In genomic region chr19:46014534-46014933, GRCh38 we compare ENCODE assay signal across 11 cellular contexts. TPM values are rescaled to one million over a fixed set of nuclear protein-coding genes. Genes with fewer than 3 reads are reported as not detected.
DNase-seq lines count a peak whose midpoint lies in the region; ATAC-seq, FAIRE-seq and TF ChIP-seq lines count a peak whose summit lies in the region.
"Had no signal": no experiment of that assay in that cellular context is flagged by ENCODE, and none has a peak within 500 bp of the region (broad histone marks: within the 10 kb centered on the region; RNA-seq: fewer than 3 reads in every experiment).

No MANE protein-coding gene starts in this region.

- H3K4me1 ChIP-seq in A549 (peaks cover 20% of the 10 kb centered on the region), duodenal mucosa (ENCODE audit: control insufficient read depth in 1 of 2, insufficient read depth in 2 of 2, low read length in 2 of 2) (peaks cover 13 to 17% of the 10 kb centered on the region in 2 donors)

- no peak for TF ChIP-seq EP300 in A549 (IDR thresholded peaks at IDR 0.05)

- peak overlapping the region; percentile 97 for H3K4me2 ChIP-seq in A549

- peaks cover 11 to 34% (median 19%) of the 10 kb centered on the region in 4 donors for H3K4me1 Mint-ChIP-seq in naive thymus-derived CD8-positive, alpha-beta T cell

- H3K9me3 ChIP-seq in A549 (no peaks in the 10 kb centered on the region), duodenal mucosa (ENCODE audit: control insufficient read depth in 1 of 2, low read length in 2 of 2) (no peaks in the 10 kb centered on the region)
- H3K9me3 ChIP-seq: MG63, ovary, SJSA1 had no signal

- POLR2A ChIA-PET in A549 (lab: Yijun Ruan, JAX), result interaction anchor here (1.1 to 1.2 kb wide), 3 partner anchors 19 to 112 kb away, joined by 3 to 4 read pairs (median 3); partner anchors contain the start of genes CCDC61 and MYPOP
- POLR2A ChIA-PET in naive thymus-derived CD8-positive, alpha-beta T cell (lab: Charles Lee), result no interaction called here

- TF ChIP-seq POLR2A in A549 (IDR thresholded peaks at IDR 0.05; ENCODE audit: low read length), result no peak

- H3K4me3 ChIP-seq in A549 (peak overlapping the region; percentile 59; the same call in 2 of the 3 replicates), duodenal mucosa (ENCODE audit: low read depth in 1 of 2, low read length in 2 of 2) (peak overlapping the region; percentile 31 to 38)
- H3K4me3 ChIP-seq: MG63, ovary, SJSA1 had no signal

- CTCF ChIA-PET in A549 (lab: Yijun Ruan, JAX), result interaction anchor here (0.7 to 23.2 kb wide), 6 partner anchors 9 to 197 kb away, joined by 3 to 1009 read pairs (median 6); no protein-coding TSS in a partner anchor

- peaks cover 5 to 12% (median 9%) of the 10 kb centered on the region in 5 donors for H3K27me3 Mint-ChIP-seq in naive thymus-derived CD8-positive, alpha-beta T cell

- H3K27ac ChIP-seq in A549 (peak overlapping the region in 1 of 2 experiments; percentile 76; a peak in 3 of 6 replicates), duodenal mucosa (ENCODE audit: low read depth, low read length) (no peak overlapping the region)
- H3K27ac ChIP-seq: ovary, SJSA1 had no signal

- H3K9me3 Mint-ChIP-seq in naive thymus-derived CD8-positive, alpha-beta T cell, result no peaks in the 10 kb centered on the region

- H3K36me3 ChIP-seq in duodenal mucosa (ENCODE audit: control insufficient read depth in 1 of 2, insufficient read depth in 2 of 2, low read length in 2 of 2), result no peaks in the 10 kb centered on the region
- H3K36me3 ChIP-seq: ovary had no signal

- no peak for TF ChIP-seq RAD21 in A549 (conservative IDR thresholded peaks at IDR 0.05 in 1 of 2, IDR thresholded peaks at IDR 0.05 in 1 of 2)

- peaks cover 4 to 9% of the 10 kb centered on the region in 2 donors for H3K27me3 ChIP-seq in duodenal mucosa (ENCODE audit: control insufficient read depth in 1 of 2, insufficient read depth in 2 of 2, low read length in 2 of 2)
- H3K27me3 ChIP-seq: MG63, SJSA1 had no signal

- DNase-seq in A549 (ENCODE audit: low read depth in 1 of 2, low spot score in 1 of 2) (no peak), HTR-8/SVneo (ENCODE audit: insufficient read length, low spot score) (no peak), NCI-H2081 treated with DMSO at 0.1 percent for 48 hours (lab: John Stamatoyannopoulos, UW) (no peak), GOT3 (lab: John Stamatoyannopoulos, UW) (no peak), NCI-H2171 (lab: John Stamatoyannopoulos, UW) (no peak)
- no peak for DNase-seq in naive thymus-derived CD8-positive, alpha-beta T cell
- no peak for DNase-seq in stimulated activated CD4-positive, alpha-beta T cell treated with anti-CD3 and anti-CD28 coated beads, Interleukin-1b, Interleukin-23, amount 100 ng/mL, for 48 hours
- DNase-seq: MG63 had no signal

- ATAC-seq in A549, result no peak
- ATAC-seq in naive thymus-derived CD8-positive, alpha-beta T cell, result no peak

- H3K27ac Mint-ChIP-seq in naive thymus-derived CD8-positive, alpha-beta T cell, result peak overlapping the region in 2 of 10 donors; percentile 17 to 25

- no peak for FAIRE-seq in A549 (lab: Jason Lieb, UNC)
- peak; percentile 79 for FAIRE-seq in HTR-8/SVneo (lab: Jason Lieb, UNC)

- peaks cover 0 to 28% (median 3%) of the 10 kb centered on the region in 3 donors for H3K36me3 Mint-ChIP-seq in naive thymus-derived CD8-positive, alpha-beta T cell

- 75% methylated on average over 8 of the region's 8 CpGs for WGBS in A549 (ENCODE audit: missing lambda C conversion rate)

- peak overlapping the region in 1 of 2 donors; percentile 13 for H3K9ac ChIP-seq in duodenal mucosa (ENCODE audit: low read depth in 1 of 2, low read length in 2 of 2)

- peak overlapping the region; percentile 34 to 93 (median 74) for H3K4me3 Mint-ChIP-seq in naive thymus-derived CD8-positive, alpha-beta T cell

- TF ChIP-seq CTCF in A549 (IDR thresholded peaks at IDR 0.05), result no peak

TF ChIP-seq in A549, 52 proteins besides CTCF, POLR2A, EP300 and RAD21:
- TF ChIP-seq ZFP36 (IDR thresholded peaks at IDR 0.05; ENCODE audit: borderline replicate concordance, partially characterized antibody), result no peak
- no peak for TF ChIP-seq SMC3 (IDR thresholded peaks at IDR 0.05)
- no peak for TF ChIP-seq PBX3 (IDR thresholded peaks at IDR 0.05)
- TF ChIP-seq MAX (IDR thresholded peaks at IDR 0.05), result 0 out of 2 replicates have a peak, but pooled peaks have one; percentile 2

RNA-seq across cellular contexts. Expression of gene PGLYRP1, which starts 8.3 kb away (rescaled TPM):
- not detected in 2 replicates for polyA plus RNA-seq in A549 (2011; rRNA removed)
- not detected in 2 replicates for polyA plus RNA-seq in A549 (2012; cell fraction: cytosol; rRNA removed)
- not detected in 2 replicates for polyA plus RNA-seq in A549 (2012; cell fraction: nucleus; rRNA removed)
- not detected in 3 replicates for polyA plus RNA-seq in A549 (2017; fragmentation: RNase III; extraction: RNeasy Plus Mini Kit Qiagen cat#74134 plus additional on column Dnase treatment)
- not detected in 2 replicates for polyA minus RNA-seq in A549 (2011; rRNA and poly(A)+ RNA removed)
- total RNA-seq in naive thymus-derived CD8-positive, alpha-beta T cell, result not detected
- polyA plus RNA-seq in naive thymus-derived CD8-positive, alpha-beta T cell, result not detected
- total RNA-seq: ovary, SJSA1 had no signal
- polyA plus RNA-seq: ovary had no signal

RNA-seq across cellular contexts. Expression of gene CCDC61, which starts 19.3 kb away (rescaled TPM):
- polyA plus RNA-seq in A549 (2011; rRNA removed), result 3.2 and 4.1 TPM in 2 replicates
- 6.9 and 8.2 TPM in 2 replicates for polyA plus RNA-seq in A549 (2012; cell fraction: cytosol; rRNA removed)
- 17.3 and 20.1 TPM in 2 replicates for polyA plus RNA-seq in A549 (2012; cell fraction: nucleus; rRNA removed)
- 6.9 to 9.0 TPM (median 8.2 TPM) in 3 replicates for polyA plus RNA-seq in A549 (2017; fragmentation: RNase III; extraction: RNeasy Plus Mini Kit Qiagen cat#74134 plus additional on column Dnase treatment)
- 6.7 and 11.7 TPM in 2 replicates for polyA minus RNA-seq in A549 (2011; rRNA and poly(A)+ RNA removed)
- 10 to 100 TPM; 32.5 to 38.9 TPM for total RNA-seq in naive thymus-derived CD8-positive, alpha-beta T cell
- polyA plus RNA-seq in naive thymus-derived CD8-positive, alpha-beta T cell, result 10 to 100 TPM in 1 of 3 donors, 1 to 10 TPM in 2; 7.9 to 12.1 (median 8.6) TPM

RNA-seq across cellular contexts. Expression of gene IGFL4, which starts 26.3 kb away (rescaled TPM):
- polyA plus RNA-seq in A549 (2011; rRNA removed) (1.7 and 2.4 TPM in 2 replicates), A549 (2017; fragmentation: RNase III; extraction: RNeasy Plus Mini Kit Qiagen cat#74134 plus additional on column Dnase treatment) (1.3 to 3.1 TPM (median 2.8 TPM) in 3 replicates)
- 0.03 TPM in 2 replicates for polyA plus RNA-seq in A549 (2012; cell fraction: cytosol; rRNA removed)
- polyA plus RNA-seq in A549 (2012; cell fraction: nucleus; rRNA removed), result 0.40 and 0.66 TPM in 2 replicates
- polyA minus RNA-seq in A549 (2011; rRNA and poly(A)+ RNA removed), result 0.83 and 1.7 TPM in 2 replicates
- not detected for total RNA-seq in naive thymus-derived CD8-positive, alpha-beta T cell
- polyA plus RNA-seq in naive thymus-derived CD8-positive, alpha-beta T cell, result not detected
- total RNA-seq: ovary, SJSA1 had no signal
- polyA plus RNA-seq: ovary had no signal

RNA-seq across cellular contexts. Expression of gene NOVA2, which starts 40.9 kb away (rescaled TPM):
- polyA plus RNA-seq in A549 (2011; rRNA removed), result 0.06 and 0.17 TPM in 2 replicates
- polyA plus RNA-seq in A549 (2012; cell fraction: cytosol; rRNA removed), result 0.03 and 0.04 TPM in 2 replicates
- polyA plus RNA-seq in A549 (2012; cell fraction: nucleus; rRNA removed), result 0.07 and 0.09 TPM in 2 replicates
- 0.13 to 0.30 TPM (median 0.24 TPM) in 3 replicates for polyA plus RNA-seq in A549 (2017; fragmentation: RNase III; extraction: RNeasy Plus Mini Kit Qiagen cat#74134 plus additional on column Dnase treatment)
- 0.24 and 0.25 TPM in 2 replicates for polyA minus RNA-seq in A549 (2011; rRNA and poly(A)+ RNA removed)
- total RNA-seq in naive thymus-derived CD8-positive, alpha-beta T cell, result not detected
- polyA plus RNA-seq in naive thymus-derived CD8-positive, alpha-beta T cell, result not detected
- total RNA-seq: SJSA1 had no signal
